8 cellular contexts compared by ENCODE assay signal in the genomic region with DNA sequence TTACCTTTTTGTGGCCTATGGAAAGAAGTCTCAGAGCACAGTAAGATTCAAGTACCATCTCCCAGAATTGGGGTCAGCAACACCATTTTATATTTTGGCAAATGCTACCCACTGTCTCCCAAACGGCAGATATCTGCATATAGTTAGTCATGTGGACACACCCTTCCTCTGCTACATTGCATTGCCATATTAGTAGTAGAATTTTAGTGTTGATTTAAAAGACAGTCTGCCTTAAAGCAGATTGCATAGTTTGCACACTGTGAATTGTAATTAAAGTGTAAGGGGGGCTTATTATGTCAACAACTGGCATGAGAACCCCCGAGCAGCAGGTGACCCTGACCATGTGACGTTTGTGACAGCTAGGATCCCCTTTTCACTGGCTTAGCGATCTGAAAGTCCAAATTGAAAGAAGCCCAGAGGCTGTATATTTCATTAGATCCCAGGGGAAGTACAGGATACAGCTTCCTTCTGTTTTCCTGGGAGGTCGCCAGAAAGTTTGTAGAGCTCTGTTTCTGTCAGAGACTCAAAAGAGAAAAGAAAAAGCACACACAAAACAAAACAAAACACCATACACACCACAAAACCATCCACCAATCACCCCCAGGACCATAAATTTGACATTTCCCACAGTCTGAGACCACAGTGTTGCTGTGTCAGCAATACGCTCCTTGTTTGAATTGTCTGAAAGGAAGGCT.
DNase-seq lines count a peak whose midpoint lies in the region; ATAC-seq lines count a peak whose summit lies in the region.

No MANE protein-coding gene starts in this region.

- H3K27ac Mint-ChIP-seq in dendritic cell treated with granulocyte-macrophage colony-stimulating factor and Interleukin-4, amounts not matched to agents 40 ng/mL and 50 ng/mL, for 4 days: peak overlapping the region; percentile 68

- peak overlapping the region; percentile 72 for H3K4me3 Mint-ChIP-seq in dendritic cell treated with granulocyte-macrophage colony-stimulating factor and Interleukin-4, amounts not matched to agents 40 ng/mL and 50 ng/mL, for 4 days

- H3K27ac ChIP-seq in ACC112 (ENCODE audit: low read depth, low read length): peak overlapping the region; percentile 57

- H3K4me3 ChIP-seq in ACC112 (ENCODE audit: low read depth, low read length): peak overlapping the region; percentile 75

- peak overlapping the region; percentile 27 for H2AFZ ChIP-seq in ACC112 (ENCODE audit: low read length, unreplicated experiment)

- peaks cover 32% of the 10 kb centered on the region for H3K4me1 ChIP-seq in ACC112 (ENCODE audit: control insufficient read depth, insufficient read depth, low read length, unreplicated experiment)

- no peaks in the 10 kb centered on the region for H3K36me3 Mint-ChIP-seq in dendritic cell treated with granulocyte-macrophage colony-stimulating factor and Interleukin-4, amounts not matched to agents 40 ng/mL and 50 ng/mL, for 4 days (ENCODE audit: low read depth)

- peaks cover 27% of the 10 kb centered on the region for H3K79me2 ChIP-seq in ACC112 (ENCODE audit: control insufficient read depth, insufficient read depth, low read length, unreplicated experiment)

- H3K36me3 ChIP-seq in ACC112 (ENCODE audit: insufficient read depth, low read length): no peaks in the 10 kb centered on the region

- intact Hi-C loops in dendritic cell treated with granulocyte-macrophage colony-stimulating factor and Interleukin-4, amounts not matched to agents 40 ng/mL and 50 ng/mL, for 4 days (cut with micrococcal nuclease): loop anchor here (10.0 kb wide), 1 partner anchor 390 kb away; no protein-coding TSS in a partner anchor

- peaks cover 33% of the 10 kb centered on the region for H3K4me1 Mint-ChIP-seq in dendritic cell treated with granulocyte-macrophage colony-stimulating factor and Interleukin-4, amounts not matched to agents 40 ng/mL and 50 ng/mL, for 4 days (ENCODE audit: low read depth)

- H3K27me3 Mint-ChIP-seq in dendritic cell treated with granulocyte-macrophage colony-stimulating factor and Interleukin-4, amounts not matched to agents 40 ng/mL and 50 ng/mL, for 4 days: no peaks in the 10 kb centered on the region

- no peaks in the 10 kb centered on the region for H3K9me3 Mint-ChIP-seq in dendritic cell treated with granulocyte-macrophage colony-stimulating factor and Interleukin-4, amounts not matched to agents 40 ng/mL and 50 ng/mL, for 4 days

- H3K27me3 ChIP-seq in ACC112 (ENCODE audit: insufficient read depth, low read length): no peaks in the 10 kb centered on the region

- DNase-seq in NCI-H1694 treated with DMSO at 0.1 percent for 48 hours (lab: John Stamatoyannopoulos, UW): peak; percentile 85
- DNase-seq in midbrain (lab: John Stamatoyannopoulos, UW): peak; percentile 49
- DNase-seq in NCI-H510A treated with DMSO at 0.1 percent for 48 hours (lab: John Stamatoyannopoulos, UW): no peak
- no peak for DNase-seq in UCSD-AML1 (lab: John Stamatoyannopoulos, UW; ENCODE audit: unreplicated experiment)
- no peak for DNase-seq in NCI-H345 (lab: John Stamatoyannopoulos, UW)

- no peak for ATAC-seq in HG02885 (IDR thresholded peaks at IDR 0.05; ENCODE audit: poor library complexity, unreplicated experiment)

Comparison
In these comparisons a context has a peak if more than half of its experiments do, and no peak if none do; other contexts are left out.
1. DNase-seq: peak in NCI-H1694 treated with DMSO at 0.1 percent for 48 hours (single experiment) and midbrain (single experiment); none in NCI-H510A treated with DMSO at 0.1 percent for 48 hours (single experiment), UCSD-AML1 (single experiment) and NCI-H345 (single experiment).